15 cellular contexts compared by ENCODE assay signal in genomic region chr12:29580971-29581370, GRCh38.
"Had no signal": no experiment of that assay in that cellular context is flagged by ENCODE, and none has a peak within 500 bp of the region (broad histone marks: within the 10 kb centered on the region; RNA-seq: fewer than 3 reads in every experiment).

No MANE protein-coding gene starts in this region.

- H3K27me3 ChIP-seq: esophagus squamous epithelium had no signal

- DNase-seq: activated CD4-positive, alpha-beta T cell treated with anti-CD3 and anti-CD28 coated beads for 1 hour; activated CD8-positive, alpha-beta memory T cell treated with anti-CD3 and anti-CD28 coated beads for 24 hours; activated CD8-positive, alpha-beta memory T cell treated with anti-CD3 and anti-CD28 coated beads, Interleukin-2, amount 50 U/mL, for 48 hours; activated effector memory CD4-positive, alpha-beta T cell treated with Interleukin-2 at 50 U/mL for 16 hours; activated naive CD4-positive, alpha-beta T cell treated with anti-CD3 and anti-CD28 coated beads, Interleukin-2, amount 10 ng/mL, durations not matched to agents 7 days and 5 days; activated T-cell treated with anti-CD3 and anti-CD28 coated beads, Interleukin-2, amount 50 U/mL, for 48 hours; effector memory CD4-positive, alpha-beta T cell; esophagus squamous epithelium; hippocampal formation; islet precursor cell; nucleus accumbens; stimulated activated CD4-positive, alpha-beta T cell treated with anti-CD3 and anti-CD28 coated beads, Interleukin-4, amount 100 ng/mL, for 1 hour; stimulated activated naive CD8-positive, alpha-beta T cell treated with anti-CD3 and anti-CD28 coated beads, Interleukin-15, amount 100 ng/mL, for 72 hours; T1000 had no signal

- H3K36me3 ChIP-seq: esophagus squamous epithelium had no signal

- H3K4me3 ChIP-seq: esophagus squamous epithelium, skin epidermis had no signal

- H3K9me3 ChIP-seq: esophagus squamous epithelium had no signal
